In the genomic region with DNA sequence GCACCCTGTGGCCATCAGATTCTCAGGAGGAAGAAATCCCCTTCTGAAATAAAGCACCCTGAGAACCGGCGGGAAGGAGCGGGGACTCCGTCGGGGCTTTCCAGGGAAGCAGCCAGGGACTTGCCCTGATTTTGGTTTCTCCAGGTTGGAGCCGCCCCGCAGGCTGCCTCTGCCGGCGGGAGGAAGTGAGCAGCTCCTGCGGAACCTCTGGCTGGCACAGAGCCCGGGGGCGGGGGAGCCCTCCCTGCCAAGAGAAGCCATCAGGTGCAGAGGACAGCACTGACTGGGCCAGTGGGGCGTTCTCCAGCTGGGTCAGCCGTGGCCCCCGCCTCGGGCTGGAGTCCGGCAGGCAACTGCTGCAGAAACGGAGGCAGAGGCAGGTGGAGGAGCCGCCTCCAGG, we compare ENCODE assay signal across 8 cellular contexts. TPM values are rescaled to one million over a fixed set of nuclear protein-coding genes. Genes with fewer than 3 reads are reported as not detected.
DNase-seq lines count a peak whose midpoint lies in the region; ATAC-seq, FAIRE-seq and TF ChIP-seq lines count a peak whose summit lies in the region.
"Not testable (repeated sequence)": the region's sequence is repeated elsewhere in the genome, so short reads cannot be mapped to it uniquely, and the experiment has no call there.

No MANE protein-coding gene starts in this region.

- H3K9ac ChIP-seq in endothelial cell of umbilical vein (replicated peaks; ENCODE audit: extremely low read depth, insufficient read depth, low read length): not testable (repeated sequence)

- H2AFZ ChIP-seq in endothelial cell of umbilical vein (ENCODE audit: low read depth, low read length): not testable (repeated sequence)

- H3K9me1 ChIP-seq in endothelial cell of umbilical vein (replicated peaks; ENCODE audit: control insufficient read depth, extremely low read depth, insufficient read depth, low read length): not testable (repeated sequence)

- not testable (repeated sequence) for H3K4me3 ChIP-seq in CD4-positive, CD25-positive, alpha-beta regulatory T cell (ENCODE audit: low read depth, low read length); Panc1 (ENCODE audit: low read depth in 2 of 2, low read length in 2 of 2); endothelial cell of umbilical vein (replicated peaks in 1 of 3; ENCODE audit: insufficient read depth in 1 of 3, low read depth in 1 of 3, low read length in 3 of 3); heart right ventricle; left lung; naive thymus-derived CD4-positive, alpha-beta T cell (ENCODE audit: low read length)

- no CpG with 5 or more reads among the region's 19 CpGs for WGBS in heart right ventricle, 2 donors

- H3K4me2 ChIP-seq in endothelial cell of umbilical vein (ENCODE audit: insufficient read depth, low read length): not testable (repeated sequence)

- not testable (repeated sequence) for DNase-seq in CD4-positive, CD25-positive, alpha-beta regulatory T cell; Panc1 (ENCODE audit: low read depth, low spot score); activated CD8-positive, alpha-beta T cell treated with anti-CD3 and anti-CD28 coated beads for 36 hours; endothelial cell of umbilical vein (ENCODE audit: low read depth, low spot score); heart right ventricle; left lung; naive thymus-derived CD4-positive, alpha-beta T cell; stimulated activated naive B cell treated with anti-CD40 and anti-IgM and Interleukin-4, amounts not matched to agents 10 μg/mL and 1 μg/mL and 100 μg/mL, for 72 hours

- not testable (repeated sequence) for H3K9me3 Mint-ChIP-seq in CD4-positive, CD25-positive, alpha-beta regulatory T cell; activated CD8-positive, alpha-beta T cell treated with anti-CD3 and anti-CD28 coated beads for 36 hours; naive thymus-derived CD4-positive, alpha-beta T cell; stimulated activated naive B cell treated with anti-CD40 and anti-IgM and Interleukin-4, amounts not matched to agents 10 μg/mL and 1 μg/mL and 100 μg/mL, for 72 hours

- not testable (repeated sequence) for H3K36me3 ChIP-seq in CD4-positive, CD25-positive, alpha-beta regulatory T cell (ENCODE audit: control insufficient read depth, insufficient read depth, low read length); Panc1 (ENCODE audit: control insufficient read depth, insufficient read depth, low read length); endothelial cell of umbilical vein (ENCODE audit: control insufficient read depth in 2 of 2, extremely low read depth in 1 of 2, insufficient read depth in 2 of 2, low read length in 2 of 2); heart right ventricle; left lung; naive thymus-derived CD4-positive, alpha-beta T cell (ENCODE audit: control insufficient read depth in 2 of 3, insufficient read depth in 3 of 3, low read length in 3 of 3)

- TF ChIP-seq POLR2A in endothelial cell of umbilical vein (IDR thresholded peaks at IDR 0.05; ENCODE audit: low read depth, low read length): not testable (repeated sequence)

- FAIRE-seq in endothelial cell of umbilical vein (lab: Jason Lieb, UNC): peak; percentile 67

- BruUV-seq in Panc1 (replicated peaks; lab: Mats Ljungman, UMichigan); endothelial cell of umbilical vein (replicated peaks; lab: Mats Ljungman, UMichigan): not testable (repeated sequence)

- peak; percentile 45 to 65 for ATAC-seq in CD4-positive, CD25-positive, alpha-beta regulatory T cell (ENCODE audit: low read depth in 2 of 2)
- ATAC-seq in Panc1 (peak; percentile 46; the same call in 1 of the 2 replicates), heart right ventricle (peak; percentile 45 to 85 (median 74)), left lung (peak; percentile 77)
- peak; percentile 62 for ATAC-seq in activated CD8-positive, alpha-beta T cell treated with anti-CD3 and anti-CD28 coated beads for 36 hours
- peak; percentile 56 for ATAC-seq in naive thymus-derived CD4-positive, alpha-beta T cell
- peak; percentile 31 to 43 for ATAC-seq in stimulated activated naive B cell treated with anti-CD40 and anti-IgM and Interleukin-4, amounts not matched to agents 10 μg/mL and 1 μg/mL and 100 μg/mL, for 72 hours (replicated peaks)

- not testable (repeated sequence) for H3K4me1 ChIP-seq in CD4-positive, CD25-positive, alpha-beta regulatory T cell (ENCODE audit: control insufficient read depth, insufficient read depth, low read length, poor library complexity, severe bottlenecking); Panc1 (ENCODE audit: control insufficient read depth, insufficient read depth, low read length); endothelial cell of umbilical vein (ENCODE audit: control insufficient read depth, extremely low read depth, insufficient read depth, low read length); heart right ventricle; left lung; naive thymus-derived CD4-positive, alpha-beta T cell (ENCODE audit: control insufficient read depth in 2 of 2, insufficient read depth in 2 of 2, low read length in 2 of 2)

- not testable (repeated sequence) for TF ChIP-seq CTCF in Panc1 (IDR thresholded peaks at IDR 0.05); activated CD8-positive, alpha-beta T cell treated with anti-CD3 and anti-CD28 coated beads for 36 hours (IDR thresholded peaks at IDR 0.05); endothelial cell of umbilical vein (IDR thresholded peaks at IDR 0.05; ENCODE audit: extremely low read depth in 1 of 2, insufficient read depth in 1 of 2, low read depth in 1 of 2, low read length in 2 of 2); heart right ventricle (IDR thresholded peaks at IDR 0.05); left lung (IDR thresholded peaks at IDR 0.05)

- H3K27me3 Mint-ChIP-seq in CD4-positive, CD25-positive, alpha-beta regulatory T cell; activated CD8-positive, alpha-beta T cell treated with anti-CD3 and anti-CD28 coated beads for 36 hours; naive thymus-derived CD4-positive, alpha-beta T cell; stimulated activated naive B cell treated with anti-CD40 and anti-IgM and Interleukin-4, amounts not matched to agents 10 μg/mL and 1 μg/mL and 100 μg/mL, for 72 hours: not testable (repeated sequence)

- in situ Hi-C loops in Panc1 (cut with HindIII; ENCODE audit: low pct_unique_long_range_greater_than_20kb, low sequenced_read_pairs): not testable (repeated sequence)

- not testable (repeated sequence) for H3K27ac ChIP-seq in CD4-positive, CD25-positive, alpha-beta regulatory T cell (ENCODE audit: insufficient read depth, low read length, poor library complexity, severe bottlenecking); Panc1 (ENCODE audit: low read length); endothelial cell of umbilical vein (ENCODE audit: insufficient read depth, low read depth, low read length); heart right ventricle; left lung; naive thymus-derived CD4-positive, alpha-beta T cell (ENCODE audit: low read depth, low read length)

- dilution Hi-C loops in endothelial cell of umbilical vein (cut with MboI; ENCODE audit: extremely low pct_ligation_motif_present, low sequenced_read_pairs): not testable (repeated sequence)

- not testable (repeated sequence) for H3K4me3 Mint-ChIP-seq in CD4-positive, CD25-positive, alpha-beta regulatory T cell; activated CD8-positive, alpha-beta T cell treated with anti-CD3 and anti-CD28 coated beads for 36 hours; naive thymus-derived CD4-positive, alpha-beta T cell; stimulated activated naive B cell treated with anti-CD40 and anti-IgM and Interleukin-4, amounts not matched to agents 10 μg/mL and 1 μg/mL and 100 μg/mL, for 72 hours

- POLR2A ChIA-PET in Panc1 (lab: Charles Lee); activated CD8-positive, alpha-beta T cell treated with anti-CD3 and anti-CD28 coated beads for 36 hours (lab: Charles Lee); endothelial cell of umbilical vein (lab: Charles Lee); naive thymus-derived CD4-positive, alpha-beta T cell (lab: Charles Lee): not testable (repeated sequence)

- H3K27ac Mint-ChIP-seq in CD4-positive, CD25-positive, alpha-beta regulatory T cell; activated CD8-positive, alpha-beta T cell treated with anti-CD3 and anti-CD28 coated beads for 36 hours; naive thymus-derived CD4-positive, alpha-beta T cell; stimulated activated naive B cell treated with anti-CD40 and anti-IgM and Interleukin-4, amounts not matched to agents 10 μg/mL and 1 μg/mL and 100 μg/mL, for 72 hours: not testable (repeated sequence)

- H3K27me3 ChIP-seq in CD4-positive, CD25-positive, alpha-beta regulatory T cell (ENCODE audit: control insufficient read depth, insufficient read depth, low read length); Panc1 (ENCODE audit: control insufficient read depth, insufficient read depth, low read length); endothelial cell of umbilical vein (ENCODE audit: control insufficient read depth in 2 of 2, insufficient read depth in 2 of 2, low read length in 2 of 2); heart right ventricle; left lung; naive thymus-derived CD4-positive, alpha-beta T cell (ENCODE audit: control insufficient read depth in 2 of 2, insufficient read depth in 2 of 2, low read length in 2 of 2): not testable (repeated sequence)

- not testable (repeated sequence) for H3K36me3 Mint-ChIP-seq in CD4-positive, CD25-positive, alpha-beta regulatory T cell; activated CD8-positive, alpha-beta T cell treated with anti-CD3 and anti-CD28 coated beads for 36 hours (ENCODE audit: low read depth); naive thymus-derived CD4-positive, alpha-beta T cell; stimulated activated naive B cell treated with anti-CD40 and anti-IgM and Interleukin-4, amounts not matched to agents 10 μg/mL and 1 μg/mL and 100 μg/mL, for 72 hours

- not testable (repeated sequence) for H3K79me2 ChIP-seq in endothelial cell of umbilical vein (ENCODE audit: control insufficient read depth, insufficient read depth, low read length)

- CTCF ChIA-PET in Panc1 (lab: Charles Lee); activated CD8-positive, alpha-beta T cell treated with anti-CD3 and anti-CD28 coated beads for 36 hours (lab: Charles Lee); endothelial cell of umbilical vein (lab: Charles Lee); naive thymus-derived CD4-positive, alpha-beta T cell (lab: Charles Lee): not testable (repeated sequence)

- H3K9me3 ChIP-seq in CD4-positive, CD25-positive, alpha-beta regulatory T cell (ENCODE audit: control insufficient read depth in 2 of 2, low read length in 2 of 2); Panc1 (ENCODE audit: control insufficient read depth, insufficient read depth, low read depth, low read length); endothelial cell of umbilical vein (replicated peaks; ENCODE audit: control insufficient read depth, insufficient read depth, low read length); heart right ventricle; left lung; naive thymus-derived CD4-positive, alpha-beta T cell (ENCODE audit: control insufficient read depth in 2 of 3, low read length in 3 of 3): not testable (repeated sequence)

- H3K4me1 Mint-ChIP-seq in CD4-positive, CD25-positive, alpha-beta regulatory T cell; activated CD8-positive, alpha-beta T cell treated with anti-CD3 and anti-CD28 coated beads for 36 hours (ENCODE audit: low read depth); naive thymus-derived CD4-positive, alpha-beta T cell; stimulated activated naive B cell treated with anti-CD40 and anti-IgM and Interleukin-4, amounts not matched to agents 10 μg/mL and 1 μg/mL and 100 μg/mL, for 72 hours: not testable (repeated sequence)

- not testable (repeated sequence) for H4K20me1 ChIP-seq in endothelial cell of umbilical vein (replicated peaks; ENCODE audit: control insufficient read depth, extremely low read depth, insufficient read depth, low read length)

- intact Hi-C loops in Panc1 (cut with micrococcal nuclease; ENCODE audit: unreplicated experiment); activated CD8-positive, alpha-beta T cell treated with anti-CD3 and anti-CD28 coated beads for 36 hours (cut with micrococcal nuclease); endothelial cell of umbilical vein (cut with micrococcal nuclease); heart right ventricle (cut with DNase I); left lung (cut with DNase I); naive thymus-derived CD4-positive, alpha-beta T cell (cut with micrococcal nuclease): not testable (repeated sequence)

RNA-seq across cellular contexts. Expression of a gene that starts 39.3 kb away (rescaled TPM):
- 32.1 TPM for total RNA-seq in CD4-positive, CD25-positive, alpha-beta regulatory T cell
- polyA plus RNA-seq in CD4-positive, CD25-positive, alpha-beta regulatory T cell: 10 to 100 TPM in 2 of 4 donors, 1 to 10 TPM in 2; 3.9 to 51.4 (median 27.6) TPM
- total RNA-seq in Panc1 (2021; ENCODE audit: unreplicated experiment): 10.1 TPM
- polyA plus RNA-seq in Panc1 (2012; ENCODE audit: insufficient read length): 57.9 TPM
- 10 to 100 TPM; 10.3 to 11.8 TPM for total RNA-seq in activated CD8-positive, alpha-beta T cell treated with anti-CD3 and anti-CD28 coated beads for 36 hours
- total RNA-seq in endothelial cell of umbilical vein: 7.6 and 43.2 TPM in 2 replicates
- polyA plus RNA-seq in endothelial cell of umbilical vein: 16.3 and 22.3 TPM in 2 replicates
- 11.8 and 16.1 TPM in 2 replicates for polyA plus RNA-seq in endothelial cell of umbilical vein (2011; cell fraction: cytosol; rRNA removed)
- 48.9 and 62.3 TPM in 2 replicates for polyA plus RNA-seq in endothelial cell of umbilical vein (2011; cell fraction: nucleus; rRNA removed)
- 27.0 and 43.5 TPM in 2 replicates for polyA plus RNA-seq in endothelial cell of umbilical vein (2012)
- 6.8 and 25.7 TPM in 2 replicates for polyA minus RNA-seq in endothelial cell of umbilical vein
- polyA minus RNA-seq in endothelial cell of umbilical vein (2011; cell fraction: cytosol; rRNA and poly(A)+ RNA removed): 17.3 TPM
- 11.1 and 15.4 TPM in 2 replicates for polyA minus RNA-seq in endothelial cell of umbilical vein (2011; cell fraction: nucleus; rRNA and poly(A)+ RNA removed)
- total RNA-seq in heart right ventricle: 100 to 1,000 TPM in 4 of 10 donors, 10 to 100 TPM in 5, 1 to 10 TPM in 1; 8.2 to 310 (median 20.2) TPM
- polyA plus RNA-seq in heart right ventricle: 100 to 1,000 TPM in 1 of 2 donors, 10 to 100 TPM in 1; 15.9 to 116 TPM
- 10 to 100 TPM in 1 of 2 donors, 1 to 10 TPM in 1; 8.8 to 10.8 TPM for total RNA-seq in left lung
- 10 to 100 TPM; 13.3 to 47.8 (median 46.5) TPM for total RNA-seq in naive thymus-derived CD4-positive, alpha-beta T cell
- 10 to 100 TPM; 51.2 to 56.8 TPM for polyA plus RNA-seq in naive thymus-derived CD4-positive, alpha-beta T cell
